Comparison of ENCODE assay signal across 16 cellular contexts in the genomic region with DNA sequence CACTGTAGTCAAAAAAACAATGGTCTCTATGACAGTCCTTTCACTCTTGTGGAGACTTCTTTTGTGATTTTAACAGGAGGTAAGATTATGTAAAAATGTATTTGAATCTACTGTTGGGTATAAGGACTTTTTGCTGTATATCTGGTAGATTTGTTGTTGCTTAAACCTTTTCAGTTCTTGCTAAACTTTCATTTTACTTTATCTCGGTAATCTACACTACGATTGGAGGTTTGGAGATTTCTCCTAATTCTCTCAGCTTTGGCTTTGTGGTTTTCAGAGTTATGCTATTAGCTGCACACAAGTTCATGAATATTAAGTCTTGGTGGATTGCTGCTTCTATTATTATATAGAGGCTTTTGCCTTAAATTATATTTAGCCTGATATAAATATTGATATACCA.
DNase-seq lines count a peak whose midpoint lies in the region; ATAC-seq, FAIRE-seq and TF ChIP-seq lines count a peak whose summit lies in the region.
"Had no signal": no experiment of that assay in that cellular context is flagged by ENCODE, and none has a peak within 500 bp of the region (broad histone marks: within the 10 kb centered on the region; RNA-seq: fewer than 3 reads in every experiment).

No MANE protein-coding gene starts in this region.

- DNase-seq in CD4-positive, alpha-beta T cell: no peak
- DNase-seq in GM19239 (ENCODE audit: insufficient read length, low spot score) (no peak), T-cell (no peak), fibroblast of villous mesenchyme (ENCODE audit: low read depth) (peak; percentile 86), immature natural killer cell (no peak), ureter (ENCODE audit: low spot score) (no peak)
- DNase-seq in stimulated activated CD4-positive, alpha-beta T cell treated with anti-CD3 and anti-CD28 coated beads, Interleukin-15, amount 100 ng/mL, for 24 hours: no peak
- DNase-seq: BE2C, DMS 273 treated with DMSO at 0.1 percent for 48 hours, HCEC 1CT, hypothalamus, Kasumi-1, midbrain, NCI-H1436 treated with DMSO at 0.1 percent for 48 hours had no signal

- no peaks in the 10 kb centered on the region for H3K9me3 Mint-ChIP-seq in CD4-positive, alpha-beta T cell
- no peaks in the 10 kb centered on the region for H3K9me3 Mint-ChIP-seq in T-cell
- no peaks in the 10 kb centered on the region for H3K9me3 Mint-ChIP-seq in immature natural killer cell

- no peaks in the 10 kb centered on the region for H3K9me3 ChIP-seq in CD4-positive, alpha-beta T cell (ENCODE audit: control insufficient read depth, low read length)
- H3K9me3 ChIP-seq: BE2C, tibial nerve had no signal

- CTCF ChIA-PET in CD4-positive, alpha-beta T cell (lab: Charles Lee): no interaction called here
- CTCF ChIA-PET in T-cell (lab: Charles Lee): no interaction called here

- TF ChIP-seq CTCF in CD4-positive, alpha-beta T cell (IDR thresholded peaks at IDR 0.05): no peak
- no peak for TF ChIP-seq CTCF in fibroblast of villous mesenchyme (IDR thresholded peaks at IDR 0.05; ENCODE audit: insufficient read depth, low read depth, low read length)

- peak overlapping the region; percentile 56 for H3K27ac Mint-ChIP-seq in CD4-positive, alpha-beta T cell
- H3K27ac Mint-ChIP-seq in T-cell: no peak overlapping the region
- peak overlapping the region in 1 of 6 donors; percentile 26 for H3K27ac Mint-ChIP-seq in immature natural killer cell
- H3K27ac Mint-ChIP-seq: activated naive CD8-positive, alpha-beta T cell had no signal

- H3K36me3 Mint-ChIP-seq in CD4-positive, alpha-beta T cell (ENCODE audit: low read depth): no peaks in the 10 kb centered on the region
- H3K36me3 Mint-ChIP-seq in T-cell: no peaks in the 10 kb centered on the region
- H3K36me3 Mint-ChIP-seq in immature natural killer cell: peaks cover 0 to 4% (median 0%) of the 10 kb centered on the region in 3 donors
- H3K36me3 Mint-ChIP-seq: activated naive CD8-positive, alpha-beta T cell had no signal

- H3K4me1 Mint-ChIP-seq in CD4-positive, alpha-beta T cell (ENCODE audit: low read depth): peaks cover 53% of the 10 kb centered on the region
- peaks cover 20 to 41% (median 33%) of the 10 kb centered on the region in 3 donors for H3K4me1 Mint-ChIP-seq in T-cell
- peaks cover 10 to 18% of the 10 kb centered on the region in 2 donors for H3K4me1 Mint-ChIP-seq in immature natural killer cell

- no peaks in the 10 kb centered on the region for H3K27me3 Mint-ChIP-seq in CD4-positive, alpha-beta T cell
- H3K27me3 Mint-ChIP-seq in T-cell (no peaks in the 10 kb centered on the region), immature natural killer cell (ENCODE audit: low read depth in 3 of 3) (peaks cover 0 to 7% (median 0%) of the 10 kb centered on the region in 3 donors)
- H3K27me3 Mint-ChIP-seq: activated naive CD8-positive, alpha-beta T cell had no signal

- ATAC-seq in CD4-positive, alpha-beta T cell (ENCODE audit: poor library complexity): no peak
- ATAC-seq in T-cell (replicated peaks in 1 of 4): peak in 2 of 4 experiments; percentile 22 to 32

- H3K27ac ChIP-seq in CD4-positive, alpha-beta T cell (ENCODE audit: low read depth, low read length): no peak overlapping the region
- H3K27ac ChIP-seq: tibial nerve had no signal

- no peaks in the 10 kb centered on the region for H3K27me3 ChIP-seq in CD4-positive, alpha-beta T cell (ENCODE audit: control insufficient read depth, insufficient read depth, low read length)
- H3K27me3 ChIP-seq: BE2C, tibial nerve had no signal

- peak overlapping the region; percentile 4 for H3K4me3 Mint-ChIP-seq in CD4-positive, alpha-beta T cell
- H3K4me3 Mint-ChIP-seq in T-cell (peak overlapping the region in 2 of 3 donors; percentile 17 to 39), immature natural killer cell (no peak overlapping the region)
- H3K4me3 Mint-ChIP-seq: activated naive CD8-positive, alpha-beta T cell had no signal

- POLR2A ChIA-PET in CD4-positive, alpha-beta T cell (lab: Charles Lee): no interaction called here
- POLR2A ChIA-PET in T-cell (lab: Charles Lee): no interaction called here

- H3K4me3 ChIP-seq in fibroblast of villous mesenchyme (ENCODE audit: low read depth, low read length): no peak overlapping the region
- H3K4me3 ChIP-seq: tibial nerve had no signal

- intact Hi-C loops in CD4-positive, alpha-beta T cell (cut with DNase I, micrococcal nuclease): loop anchor here in 1 of 2 experiments (5.0 kb wide), 1 partner anchor 64 kb away; no protein-coding TSS in a partner anchor

- peak; percentile 56 for FAIRE-seq in GM19239 (lab: Jason Lieb, UNC)

Comparison
In these comparisons a context has a peak if more than half of its experiments do, and no peak if none do; other contexts are left out.
1. H3K4me3 Mint-ChIP-seq: peak in CD4-positive, alpha-beta T cell (single experiment) and T-cell (2 of 3); none in immature natural killer cell (0 of 5).